In genomic region chr14:30193791-30194407, GRCh38 we compare ENCODE assay signal across 17 cellular contexts.
DNase-seq lines count a peak whose midpoint lies in the region; ATAC-seq and TF ChIP-seq lines count a peak whose summit lies in the region.
"Had no signal": no experiment of that assay in that cellular context is flagged by ENCODE, and none has a peak within 500 bp of the region (broad histone marks: within the 10 kb centered on the region; RNA-seq: fewer than 3 reads in every experiment).

No MANE protein-coding gene starts in this region.

- peak overlapping the region; percentile 64 for H3K27ac ChIP-seq in brain microvascular endothelial cell
- peak overlapping the region; percentile 35 for H3K27ac ChIP-seq in muscle layer of colon (ENCODE audit: low read depth, low read length)
- peak overlapping the region; percentile 64 to 98 for H3K27ac ChIP-seq in aorta (ENCODE audit: low read depth in 1 of 2, low read length in 2 of 2)
- H3K27ac ChIP-seq: 22Rv1, psoas muscle had no signal

- H3K9me3 ChIP-seq in muscle layer of colon (ENCODE audit: low read length) (no peaks in the 10 kb centered on the region), aorta (ENCODE audit: control insufficient read depth, low read length) (no peaks in the 10 kb centered on the region)
- H3K9me3 ChIP-seq: psoas muscle, stomach had no signal

- in situ Hi-C loops in brain microvascular endothelial cell (cut with HindIII; ENCODE audit: low pct_ligation_motif_present, low sequenced_read_pairs) = no loop called here

- H3K27me3 ChIP-seq in brain microvascular endothelial cell (replicated peaks) (no peaks in the 10 kb centered on the region), muscle layer of colon (ENCODE audit: control insufficient read depth in 1 of 2, insufficient read depth in 2 of 2, low read length in 2 of 2) (no peaks in the 10 kb centered on the region), aorta (ENCODE audit: control insufficient read depth in 1 of 2, insufficient read depth in 2 of 2, low read length in 1 of 2) (no peaks in the 10 kb centered on the region)
- H3K27me3 ChIP-seq: dorsolateral prefrontal cortex, stomach had no signal

- TF ChIP-seq CTCF in brain microvascular endothelial cell (IDR thresholded peaks at IDR 0.05; ENCODE audit: low read depth, low read length, missing control alignments) = no peak

- H3K4me3 ChIP-seq in brain microvascular endothelial cell (ENCODE audit: low read depth, low read length) (no peak overlapping the region), muscle layer of colon (ENCODE audit: low read depth in 1 of 2, low read length in 2 of 2) (no peak overlapping the region), aorta (ENCODE audit: low read length in 2 of 2) (no peak overlapping the region)
- H3K4me3 ChIP-seq: dorsolateral prefrontal cortex, psoas muscle, stomach had no signal

- H3K36me3 ChIP-seq in brain microvascular endothelial cell (replicated peaks) (no peaks in the 10 kb centered on the region), muscle layer of colon (ENCODE audit: insufficient read depth, low read length) (no peaks in the 10 kb centered on the region), aorta (ENCODE audit: control insufficient read depth in 1 of 2, insufficient read depth in 2 of 2, low read length in 1 of 2) (no peaks in the 10 kb centered on the region)
- H3K36me3 ChIP-seq: stomach had no signal

- 31 to 35% methylated on average over 6 of the region's 6 CpGs for WGBS in aorta, 2 donors

- H3K4me1 ChIP-seq in muscle layer of colon (ENCODE audit: insufficient read depth, low read length) (peaks cover 13% of the 10 kb centered on the region), aorta (ENCODE audit: control insufficient read depth in 1 of 2, insufficient read depth in 2 of 2, low read length in 2 of 2) (peaks cover 0 to 3% of the 10 kb centered on the region in 2 donors)
- H3K4me1 ChIP-seq: stomach had no signal

- no peak overlapping the region for H3K9ac ChIP-seq in muscle layer of colon (ENCODE audit: low read length)

- DNase-seq in DMS 273 (lab: John Stamatoyannopoulos, UW; ENCODE audit: unreplicated experiment) = peak; percentile 25
- DNase-seq in DMS 273 treated with DMSO at 0.1 percent for 48 hours (lab: John Stamatoyannopoulos, UW) = no peak
- DNase-seq in brain microvascular endothelial cell = peak; percentile 29
- DNase-seq in aorta = no peak
- DNase-seq in OCI-M2 (lab: John Stamatoyannopoulos, UW; ENCODE audit: unreplicated experiment) = no peak
- DNase-seq in NCI-H2227 (lab: John Stamatoyannopoulos, UW; ENCODE audit: unreplicated experiment) = no peak
- DNase-seq: activated CD8-positive, alpha-beta T cell treated with anti-CD3 and anti-CD28 coated beads, Interleukin-2, amount 10 ng/mL, durations not matched to agents 7 days and 5 days; activated naive CD4-positive, alpha-beta T cell treated with Interleukin-2 at 50 U/mL for 16 hours; DND-41; dorsolateral prefrontal cortex; head of caudate nucleus; Karpas-422; psoas muscle; stomach had no signal

- no peak for ATAC-seq in aorta (ENCODE audit: low FRiP score)
- ATAC-seq in GM19035 (IDR thresholded peaks at IDR 0.05; ENCODE audit: unreplicated experiment) = no peak
- ATAC-seq: activated CD8-positive, alpha-beta T cell treated with anti-CD3 and anti-CD28 coated beads, Interleukin-2, amount 10 ng/mL, durations not matched to agents 7 days and 5 days had no signal

- intact Hi-C loops in aorta (cut with DNase I) = loop anchor here (2.0 to 10.0 kb wide), 3 partner anchors 31 to 269 kb away; partner anchors contain the start of gene PRKD1 (in 1 of the 2)

Comparison
In these comparisons a context has a peak if more than half of its experiments do, and no peak if none do; other contexts are left out.
1. DNase-seq: peak in DMS 273 (single experiment) and brain microvascular endothelial cell (single experiment); none in DMS 273 treated with DMSO at 0.1 percent for 48 hours (single experiment), aorta (0 of 2), OCI-M2 (single experiment) and NCI-H2227 (single experiment).
2. Peak in every context shown above with its lines, with median percentiles within 50 percentile points of each other: H3K27ac ChIP-seq.